In the genomic region with DNA sequence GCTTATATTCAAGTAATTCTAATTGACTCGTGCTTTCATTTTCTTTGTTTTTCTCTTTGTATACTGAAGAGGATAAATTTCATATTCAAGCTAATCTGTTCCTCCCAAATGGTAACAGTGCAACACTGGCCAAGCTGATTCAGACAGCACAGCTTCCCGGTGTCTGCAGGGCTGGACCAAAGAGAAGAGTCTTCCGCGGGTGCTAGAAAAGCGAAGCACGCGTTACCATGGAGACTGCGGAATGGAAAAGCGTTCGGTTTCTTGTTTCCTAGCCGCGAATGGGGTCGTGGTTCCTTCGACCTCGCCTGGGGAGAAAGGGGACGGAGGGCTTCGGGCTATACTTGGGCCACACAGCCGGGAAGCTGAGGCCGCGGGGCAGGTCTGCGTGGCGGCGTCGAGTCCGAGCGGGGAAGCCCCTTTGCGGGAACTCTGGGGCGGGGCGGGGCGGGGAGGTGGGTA, we compare ENCODE assay signal across 8 cellular contexts. TPM values are rescaled to one million over a fixed set of nuclear protein-coding genes. Genes with fewer than 3 reads are reported as not detected.
DNase-seq lines count a peak whose midpoint lies in the region; ATAC-seq lines count a peak whose summit lies in the region.

No MANE protein-coding gene starts in this region.

- H3K4me3 Mint-ChIP-seq in stimulated activated naive CD8-positive, alpha-beta T cell treated with anti-CD3 and anti-CD28 coated beads, Interleukin-15, amount 100 ng/mL, for 72 hours: peak overlapping the region; percentile 92 to 93

- H3K4me1 Mint-ChIP-seq in stimulated activated naive CD8-positive, alpha-beta T cell treated with anti-CD3 and anti-CD28 coated beads, Interleukin-15, amount 100 ng/mL, for 72 hours: peaks cover 13% of the 10 kb centered on the region

- peak; percentile 60 for DNase-seq in DMS79 treated with DMSO at 0.1 percent for 48 hours (lab: John Stamatoyannopoulos, UW)
- peak; percentile 34 for DNase-seq in NCI-H1092 (lab: John Stamatoyannopoulos, UW)
- peak; percentile 24 to 38 for DNase-seq in activated CD4-positive, alpha-beta T cell treated with anti-CD3 and anti-CD28 coated beads for 24 hours (ENCODE audit: low read depth in 2 of 2)
- peak; percentile 82 for DNase-seq in ecto neural progenitor cell (ENCODE audit: low spot score)
- peak; percentile 39 to 60 for DNase-seq in lung microvascular endothelial cell (ENCODE audit: low read depth in 2 of 2)
- DNase-seq in stimulated activated naive CD8-positive, alpha-beta T cell treated with anti-CD3 and anti-CD28 coated beads, Interleukin-15, amount 100 ng/mL, for 72 hours: peak; percentile 19 to 36

- peaks cover 19% of the 10 kb centered on the region for H3K27me3 Mint-ChIP-seq in stimulated activated naive CD8-positive, alpha-beta T cell treated with anti-CD3 and anti-CD28 coated beads, Interleukin-15, amount 100 ng/mL, for 72 hours

- H3K9me3 Mint-ChIP-seq in stimulated activated naive CD8-positive, alpha-beta T cell treated with anti-CD3 and anti-CD28 coated beads, Interleukin-15, amount 100 ng/mL, for 72 hours: no peaks in the 10 kb centered on the region

- peak overlapping the region; percentile 91 for H3K27ac Mint-ChIP-seq in stimulated activated naive CD8-positive, alpha-beta T cell treated with anti-CD3 and anti-CD28 coated beads, Interleukin-15, amount 100 ng/mL, for 72 hours

- ATAC-seq in stimulated activated naive CD8-positive, alpha-beta T cell treated with anti-CD3 and anti-CD28 coated beads, Interleukin-15, amount 100 ng/mL, for 72 hours: peak; percentile 55
- ATAC-seq in HG02588 (IDR thresholded peaks at IDR 0.05; ENCODE audit: unreplicated experiment): no peak
- ATAC-seq in GM21786 (IDR thresholded peaks at IDR 0.05; ENCODE audit: unreplicated experiment): no peak

RNA-seq across cellular contexts. Expression of gene ZNF311, which starts 6.2 kb away (rescaled TPM):
- total RNA-seq in lung microvascular endothelial cell: under 0.01 and 0.22 TPM in 2 replicates

RNA-seq across cellular contexts. Expression of gene OR2W1, which starts 33.7 kb away (rescaled TPM):
- not detected in 2 replicates for total RNA-seq in lung microvascular endothelial cell

Comparison
In these comparisons a context has a peak if more than half of its experiments do, and no peak if none do; other contexts are left out.
1. DNase-seq: peak in every context shown above with its lines; median percentile 82 in ecto neural progenitor cell; 60 in DMS79 treated with DMSO at 0.1 percent for 48 hours; 50 in lung microvascular endothelial cell; 34 in NCI-H1092; 31 in activated CD4-positive, alpha-beta T cell treated with anti-CD3 and anti-CD28 coated beads for 24 hours; 28 in stimulated activated naive CD8-positive, alpha-beta T cell treated with anti-CD3 and anti-CD28 coated beads, Interleukin-15, amount 100 ng/mL, for 72 hours.